21 cellular contexts compared by ENCODE assay signal in genomic region chr3:65633018-65633417, GRCh38.
A peak's percentile ranks its signal among the peaks of the same experiment; 100 is the strongest.
DNase-seq lines count a peak whose midpoint lies in the region; ATAC-seq and TF ChIP-seq lines count a peak whose summit lies in the region.
"Had no signal": no experiment of that assay in that cellular context is flagged by ENCODE, and none has a peak within 500 bp of the region (broad histone marks: within the 10 kb centered on the region; RNA-seq: fewer than 3 reads in every experiment).

No MANE protein-coding gene starts in this region.

- no peaks in the 10 kb centered on the region for H3K9me3 ChIP-seq in H9 (ENCODE audit: control insufficient read depth, low read depth, low read length)
- H3K9me3 ChIP-seq in mesenchymal stem cell (ENCODE audit: control insufficient read depth, low read length): no peaks in the 10 kb centered on the region
- H3K9me3 ChIP-seq: A549, BE2C had no signal

- H3K79me1 ChIP-seq in H9 (ENCODE audit: insufficient read depth, low read depth, low read length, poor library complexity, severe bottlenecking): no peaks in the 10 kb centered on the region
- H3K79me1 ChIP-seq in mesenchymal stem cell (replicated peaks; ENCODE audit: low read length, poor library complexity, severe bottlenecking): peaks cover 9% of the 10 kb centered on the region

- no CpG with 5 or more reads among the region's 6 CpGs for WGBS in H9 (ENCODE audit: extremely low coverage, insufficient read length, low lambda C conversion rate)
- 52% methylated on average over 2 of the region's 6 CpGs for WGBS in mesenchymal stem cell

- H4K20me1 ChIP-seq in H9 (ENCODE audit: control insufficient read depth, insufficient read depth, insufficient read length): no peaks in the 10 kb centered on the region

- no peak overlapping the region for H3T11ph ChIP-seq in H9 (ENCODE audit: low read length)

- ATAC-seq in HG03045 (IDR thresholded peaks at IDR 0.05; ENCODE audit: unreplicated experiment): no peak
- ATAC-seq: A549 had no signal

- H3K23me2 ChIP-seq in H9 (ENCODE audit: insufficient read length, low read depth, low read length, poor library complexity, severe bottlenecking): no peaks in the 10 kb centered on the region

- H3K18ac ChIP-seq in H9 (ENCODE audit: insufficient read length, low read depth, low read length): no peak overlapping the region
- H3K18ac ChIP-seq in mesenchymal stem cell (ENCODE audit: low read depth in 1 of 2, low read length in 2 of 2): peak overlapping the region in 1 of 2 experiments; percentile 62

- H2BK15ac ChIP-seq in H9 (ENCODE audit: low read depth, low read length): no peak overlapping the region
- no peak overlapping the region for H2BK15ac ChIP-seq in mesenchymal stem cell (ENCODE audit: low read depth, poor library complexity, severe bottlenecking)

- no peaks in the 10 kb centered on the region for H3K9me3 Mint-ChIP-seq in H9

- H2BK12ac ChIP-seq in H9 (ENCODE audit: insufficient read length, low read depth, low read length) (no peak overlapping the region), mesenchymal stem cell (ENCODE audit: low read length in 2 of 2) (no peak overlapping the region)

- H2BK20ac ChIP-seq in H9 (ENCODE audit: low read depth, low read length, poor library complexity, severe bottlenecking): no peak overlapping the region

- H3K4ac ChIP-seq in H9 (ENCODE audit: low read depth, low read length) (no peak overlapping the region), mesenchymal stem cell (ENCODE audit: low read depth in 1 of 2, low read length in 2 of 2) (no peak overlapping the region)

- H3K27me3 ChIP-seq in H9 (ENCODE audit: insufficient read depth, low read length) (no peaks in the 10 kb centered on the region), mesenchymal stem cell (ENCODE audit: control insufficient read depth in 1 of 2, insufficient read depth in 1 of 2, low read length in 2 of 2) (no peaks in the 10 kb centered on the region)
- H3K27me3 ChIP-seq: BE2C had no signal

- no peak overlapping the region for H3K27ac Mint-ChIP-seq in H9

- H2BK5ac ChIP-seq in H9 (ENCODE audit: insufficient read length, low read length) (no peak overlapping the region), mesenchymal stem cell (ENCODE audit: low read depth, low read length, poor library complexity, severe bottlenecking) (no peak overlapping the region)

- TF ChIP-seq CTCF in H9 (conservative IDR thresholded peaks at IDR 0.05): no peak

- H3K23ac ChIP-seq in H9 (ENCODE audit: insufficient read length, low read depth, low read length) (no peak overlapping the region), mesenchymal stem cell (ENCODE audit: low read length in 2 of 2) (no peak overlapping the region)

- peaks cover 3% of the 10 kb centered on the region; the same call in 1 of the 2 replicates for H3K4me1 ChIP-seq in H9 (ENCODE audit: insufficient read depth, low read length)
- H3K4me1 ChIP-seq in mesenchymal stem cell (ENCODE audit: control insufficient read depth, insufficient read depth, low read depth, low read length): no peaks in the 10 kb centered on the region
- H3K4me1 ChIP-seq: A549 had no signal

- no peak overlapping the region for H2AK5ac ChIP-seq in H9 (ENCODE audit: insufficient read length, low read length)
- H2AK5ac ChIP-seq in mesenchymal stem cell (ENCODE audit: low read length, severe bottlenecking): no peak overlapping the region

- no peaks in the 10 kb centered on the region for H3K27me3 Mint-ChIP-seq in H9 (ENCODE audit: low read depth)

- H4K8ac ChIP-seq in H9 (replicated peaks; ENCODE audit: insufficient read length, low read depth, low read length) (no peak overlapping the region), mesenchymal stem cell (ENCODE audit: low read length) (no peak overlapping the region)

- no peak overlapping the region for H3K4me2 ChIP-seq in H9 (ENCODE audit: insufficient read depth, insufficient read length, low read length)
- H3K4me2 ChIP-seq in mesenchymal stem cell (ENCODE audit: low read length, poor library complexity, severe bottlenecking): no peak overlapping the region
- H3K4me2 ChIP-seq: A549 had no signal

- no peaks in the 10 kb centered on the region for H3K36me3 Mint-ChIP-seq in H9 (ENCODE audit: insufficient read depth in 1 of 3, low read depth in 3 of 3)

- H3K79me2 ChIP-seq in H9 (ENCODE audit: insufficient read depth, low read length): no peaks in the 10 kb centered on the region

- H3K27ac ChIP-seq in H9 (ENCODE audit: insufficient read length, low read depth, low read length): no peak overlapping the region
- no peak overlapping the region for H3K27ac ChIP-seq in mesenchymal stem cell (ENCODE audit: low read length, poor library complexity, severe bottlenecking)
- H3K27ac ChIP-seq: A549, RWPE1, SK-N-MC had no signal

- DNase-seq in NCI-H2171 treated with DMSO at 0.1 percent for 48 hours (lab: John Stamatoyannopoulos, UW) (peak; percentile 12), NCI-H2171 (lab: John Stamatoyannopoulos, UW) (no peak), H9 (no peak), NCI-H69 (lab: John Stamatoyannopoulos, UW) (peak; percentile 75), mesenchymal stem cell (peak; percentile 8), NCI-H2081 treated with DMSO at 0.1 percent for 48 hours (lab: John Stamatoyannopoulos, UW) (no peak)
- DNase-seq: BE2C, DMS79 treated with DMSO at 0.1 percent for 48 hours, KBM-7, MM.1S, NCI-H1048, NCI-H146, NCI-H2029, NCI-H526, SHP77 treated with DMSO at 0.1 percent for 48 hours, SW 1271, T-helper 2 cell had no signal

- H3K9ac ChIP-seq in H9 (ENCODE audit: extremely low read depth, insufficient read length, low read length) (peak overlapping the region; percentile 11), mesenchymal stem cell (ENCODE audit: low read length) (no peak overlapping the region)

- H2BK120ac ChIP-seq in H9 (ENCODE audit: low read depth, low read length, poor library complexity, severe bottlenecking) (no peak overlapping the region), mesenchymal stem cell (ENCODE audit: low read depth, low read length) (no peak overlapping the region)

- H3K4me1 Mint-ChIP-seq in H9: peaks cover 22 to 28% of the 10 kb centered on the region in 2 experiments

- no peak overlapping the region for H4K5ac ChIP-seq in H9 (ENCODE audit: insufficient read length, low read depth, low read length)

- no peak overlapping the region for H2AFZ ChIP-seq in H9 (ENCODE audit: low read length)
- H2AFZ ChIP-seq in mesenchymal stem cell (ENCODE audit: low read depth, low read length): no peak overlapping the region

- no peak overlapping the region for H3K14ac ChIP-seq in H9 (ENCODE audit: insufficient read depth, low read length)
- no peak overlapping the region for H3K14ac ChIP-seq in mesenchymal stem cell (ENCODE audit: low read length in 2 of 2)

- H3K4me3 Mint-ChIP-seq in H9: no peak overlapping the region

- H4K91ac ChIP-seq in H9 (ENCODE audit: insufficient read length, low read depth, low read length) (no peak overlapping the region), mesenchymal stem cell (ENCODE audit: low read length) (no peak overlapping the region)

- H3K36me3 ChIP-seq in mesenchymal stem cell (ENCODE audit: control insufficient read depth in 1 of 2, insufficient read depth in 2 of 2, low read depth in 1 of 2, low read length in 2 of 2): no peaks in the 10 kb centered on the region
- H3K36me3 ChIP-seq: BE2C had no signal

- H3K4me3 ChIP-seq in mesenchymal stem cell (ENCODE audit: insufficient read depth in 1 of 2, low read depth in 1 of 2, low read length in 2 of 2): no peak overlapping the region
- H3K4me3 ChIP-seq: A549, SK-N-MC had no signal

- H3K56ac ChIP-seq in H9 (ENCODE audit: insufficient read length, low read depth, low read length): no peak overlapping the region

Comparison
In these comparisons a context has a peak if more than half of its experiments do, and no peak if none do; other contexts are left out.
1. DNase-seq: peak in NCI-H2171 treated with DMSO at 0.1 percent for 48 hours (single experiment), NCI-H69 (single experiment) and mesenchymal stem cell (single experiment); none in NCI-H2171 (single experiment), H9 (single experiment) and NCI-H2081 treated with DMSO at 0.1 percent for 48 hours (single experiment).